15 cellular contexts compared by ENCODE assay signal in the genomic region with DNA sequence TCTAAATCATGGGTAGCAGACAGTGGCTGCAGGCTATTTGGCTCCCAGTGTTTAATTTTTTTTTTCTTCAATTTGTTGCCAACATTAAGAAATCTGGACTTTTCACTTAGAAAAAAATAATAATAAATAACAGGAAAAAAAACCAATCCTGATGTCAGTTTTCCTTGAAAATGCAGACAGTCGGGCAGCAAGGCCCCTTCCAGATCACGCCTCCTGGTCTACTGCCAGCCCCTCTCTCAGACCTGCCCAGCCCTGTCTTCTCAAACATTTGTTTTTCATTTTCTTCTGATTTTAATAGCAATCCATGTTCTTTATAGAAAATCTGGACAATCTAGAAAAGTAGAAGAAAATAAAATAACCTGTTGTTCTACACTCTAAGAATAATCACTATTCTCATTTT. TPM values are rescaled to one million over a fixed set of nuclear protein-coding genes. Genes with fewer than 3 reads are reported as not detected.
A peak's percentile ranks its signal among the peaks of the same experiment; 100 is the strongest.
DNase-seq lines count a peak whose midpoint lies in the region; TF ChIP-seq lines count a peak whose summit lies in the region.
"Had no signal": no experiment of that assay in that cellular context is flagged by ENCODE, and none has a peak within 500 bp of the region (broad histone marks: within the 10 kb centered on the region; RNA-seq: fewer than 3 reads in every experiment).

No MANE protein-coding gene starts in this region.

- no peaks in the 10 kb centered on the region for H3K27me3 ChIP-seq in esophagus squamous epithelium
- H3K27me3 ChIP-seq in testis = no peaks in the 10 kb centered on the region
- H3K27me3 ChIP-seq: BE2C had no signal

- intact Hi-C loops in esophagus squamous epithelium (cut with DNase I) = no loop called here
- intact Hi-C loops in lower leg skin (cut with DNase I; ENCODE audit: low total_unique reads) = no loop called here
- intact Hi-C loops in testis (cut with DNase I; ENCODE audit: low total_unique reads) = no loop called here

- peaks cover 4 to 43% (median 14%) of the 10 kb centered on the region in 3 donors for H3K4me1 ChIP-seq in esophagus squamous epithelium
- H3K4me1 ChIP-seq in testis = peaks cover 37% of the 10 kb centered on the region
- H3K4me1 ChIP-seq: BE2C had no signal

- peak; percentile 66 for DNase-seq in GM03348 (ENCODE audit: low spot score)
- no peak for DNase-seq in esophagus squamous epithelium (lab: John Stamatoyannopoulos, UW)
- DNase-seq in lower leg skin (ENCODE audit: low spot score in 2 of 2) = peak; percentile 81 to 95
- peak; percentile 58 for DNase-seq in testis
- DNase-seq in NCI-H187 (lab: John Stamatoyannopoulos, UW) = no peak
- no peak for DNase-seq in superior temporal gyrus (ENCODE audit: extremely low spot score)
- no peak for DNase-seq in NCI-H748 treated with DMSO at 0.1 percent for 48 hours (lab: John Stamatoyannopoulos, UW)
- no peak for DNase-seq in activated CD8-positive, alpha-beta memory T cell treated with anti-CD3 and anti-CD28 coated beads, Interleukin-2, amount 50 U/mL, for 4 hours
- DNase-seq: activated CD4-positive, alpha-beta T cell treated with anti-CD3 and anti-CD28 coated beads for 36 hours; activated naive CD4-positive, alpha-beta T cell treated with anti-CD3 and anti-CD28 coated beads, Interleukin-2, amount 10 ng/mL, durations not matched to agents 7 days and 5 days; BE2C; DMS 273 treated with DMSO at 0.1 percent for 48 hours; immature natural killer cell; RPMI8226; T-helper 2 cell had no signal

- no peaks in the 10 kb centered on the region for H3K9me3 ChIP-seq in esophagus squamous epithelium
- H3K9me3 ChIP-seq in testis = no peaks in the 10 kb centered on the region
- H3K9me3 ChIP-seq: BE2C had no signal

- H3K36me3 ChIP-seq in esophagus squamous epithelium (peaks cover 9 to 96% (median 18%) of the 10 kb centered on the region in 3 donors), testis (ENCODE audit: low read depth, missing control alignments) (no peaks in the 10 kb centered on the region)
- H3K36me3 ChIP-seq: BE2C had no signal

- H3K27ac ChIP-seq in esophagus squamous epithelium = peak overlapping the region in 3 of 4 donors; percentile 8 to 74 (median 73)
- H3K27ac ChIP-seq in testis = no peak overlapping the region

- no peak overlapping the region for H3K4me3 ChIP-seq in esophagus squamous epithelium
- no peak overlapping the region for H3K4me3 ChIP-seq in lower leg skin (ENCODE audit: low read depth, poor library complexity, severe bottlenecking)
- no peak overlapping the region for H3K4me3 ChIP-seq in testis

- WGBS in esophagus squamous epithelium, 2 donors = 24 to 31% methylated on average over 2 of the region's 2 CpGs
- 26 to 29% methylated on average over 2 of the region's 2 CpGs for WGBS in lower leg skin, 2 donors
- WGBS in testis, 2 donors = 39 to 57% methylated on average over 2 of the region's 2 CpGs

- no peak for TF ChIP-seq CTCF in esophagus squamous epithelium (IDR thresholded peaks at IDR 0.05)
- no peak for TF ChIP-seq CTCF in lower leg skin (IDR thresholded peaks at IDR 0.05)
- TF ChIP-seq CTCF in testis (IDR thresholded peaks at IDR 0.05) = no peak

- no peak for TF ChIP-seq POLR2A in esophagus squamous epithelium (IDR thresholded peaks at IDR 0.05)
- TF ChIP-seq POLR2A in lower leg skin (IDR thresholded peaks at IDR 0.05) = no peak
- no peak for TF ChIP-seq POLR2A in testis (IDR thresholded peaks at IDR 0.05)

RNA-seq across cellular contexts. Expression of a gene that starts 15.5 kb away (rescaled TPM):
- total RNA-seq in esophagus squamous epithelium = 10 to 100 TPM; 43.0 to 65.6 (median 61.1) TPM
- total RNA-seq in lower leg skin = 10 to 100 TPM; 46.7 to 74.1 (median 60.9) TPM
- 100 to 1,000 TPM in 1 of 2 donors, 10 to 100 TPM in 1; 87.6 to 108 TPM for total RNA-seq in testis
- polyA plus RNA-seq in testis (ENCODE audit: insufficient read depth, low read depth, low replicate concordance) = 91.9 TPM

Comparison
In these comparisons a context has a peak if more than half of its experiments do, and no peak if none do; other contexts are left out.
1. DNase-seq: peak in GM03348 (single experiment), lower leg skin (2 of 2) and testis (single experiment); none in esophagus squamous epithelium (single experiment), NCI-H187 (0 of 2), superior temporal gyrus (single experiment), NCI-H748 treated with DMSO at 0.1 percent for 48 hours (single experiment) and activated CD8-positive, alpha-beta memory T cell treated with anti-CD3 and anti-CD28 coated beads, Interleukin-2, amount 50 U/mL, for 4 hours (single experiment).
2. H3K27ac ChIP-seq: peak in esophagus squamous epithelium (3 of 4); none in testis (0 of 2).